28 cellular contexts compared by ENCODE assay signal in genomic region chr4:62661821-62662220, GRCh38.
"Had no signal": no experiment of that assay in that cellular context is flagged by ENCODE, and none has a peak within 500 bp of the region (broad histone marks: within the 10 kb centered on the region; RNA-seq: fewer than 3 reads in every experiment).

No MANE protein-coding gene starts in this region.

- H3K4me1 Mint-ChIP-seq: activated CD4-positive, alpha-beta memory T cell treated with anti-CD3 and anti-CD28 coated beads, Interleukin-2, amount 10 ng/mL, durations not matched to agents 7 days and 5 days; activated CD4-positive, alpha-beta T cell treated with anti-CD3 and anti-CD28 coated beads, Interleukin-2, amount 10 ng/mL, durations not matched to agents 7 days and 5 days; activated naive CD4-positive, alpha-beta T cell treated with anti-CD3 and anti-CD28 coated beads, Interleukin-2, amount 10 ng/mL, durations not matched to agents 7 days and 5 days; activated naive CD8-positive, alpha-beta T cell treated with anti-CD3 and anti-CD28 coated beads, Interleukin-2, amount 10 ng/mL, durations not matched to agents 7 days and 5 days; brain; T-helper 17 cell had no signal

- H3K9me3 ChIP-seq: ascending aorta, colonic mucosa had no signal

- H3K36me3 ChIP-seq: ascending aorta, breast epithelium, cardiac muscle cell, colonic mucosa had no signal

- H3K27me3 Mint-ChIP-seq: activated CD4-positive, alpha-beta memory T cell treated with anti-CD3 and anti-CD28 coated beads, Interleukin-2, amount 10 ng/mL, durations not matched to agents 7 days and 5 days; activated CD4-positive, alpha-beta T cell treated with anti-CD3 and anti-CD28 coated beads, Interleukin-2, amount 10 ng/mL, durations not matched to agents 7 days and 5 days; activated naive CD4-positive, alpha-beta T cell treated with anti-CD3 and anti-CD28 coated beads, Interleukin-2, amount 10 ng/mL, durations not matched to agents 7 days and 5 days; activated naive CD8-positive, alpha-beta T cell treated with anti-CD3 and anti-CD28 coated beads, Interleukin-2, amount 10 ng/mL, durations not matched to agents 7 days and 5 days; activated T-cell treated with anti-CD3 and anti-CD28 coated beads, Interleukin-2, amount 50 U/mL, for 24 hours; T-helper 17 cell had no signal

- ATAC-seq: activated naive CD4-positive, alpha-beta T cell treated with anti-CD3 and anti-CD28 coated beads, Interleukin-2, amount 50 U/mL, for 72 hours; activated T-cell treated with anti-CD3 and anti-CD28 coated beads, Interleukin-2, amount 50 U/mL, for 72 hours; esophagus mucosa; T-helper 17 cell had no signal

- H3K4me3 ChIP-seq: ascending aorta, breast epithelium, cardiac muscle cell, colonic mucosa had no signal

- H3K36me3 Mint-ChIP-seq: activated naive CD4-positive, alpha-beta T cell treated with anti-CD3 and anti-CD28 coated beads, Interleukin-2, amount 10 ng/mL, durations not matched to agents 7 days and 5 days; activated naive CD4-positive, alpha-beta T cell treated with anti-CD3 and anti-CD28 coated beads, Interleukin-2, amount 50 U/mL, for 72 hours; activated naive CD8-positive, alpha-beta T cell treated with anti-CD3 and anti-CD28 coated beads, Interleukin-2, amount 10 ng/mL, durations not matched to agents 7 days and 5 days; brain had no signal

- DNase-seq: activated CD4-positive, alpha-beta memory T cell treated with anti-CD3 and anti-CD28 coated beads, Interleukin-2, amount 10 ng/mL, durations not matched to agents 7 days and 5 days; activated CD4-positive, alpha-beta T cell treated with anti-CD3 and anti-CD28 coated beads for 1 hour; activated CD4-positive, alpha-beta T cell treated with anti-CD3 and anti-CD28 coated beads for 4 hours; activated CD4-positive, alpha-beta T cell treated with anti-CD3 and anti-CD28 coated beads, Interleukin-2, amount 10 ng/mL, durations not matched to agents 7 days and 5 days; activated CD4-positive, alpha-beta T cell treated with anti-CD3 and anti-CD28 coated beads, Interleukin-2, amount 50 U/mL, for 4 hours; activated CD8-positive, alpha-beta memory T cell treated with anti-CD3 and anti-CD28 coated beads, Interleukin-2, amount 50 U/mL, for 48 hours; activated gamma-delta T cell; activated naive CD4-positive, alpha-beta T cell; activated naive CD4-positive, alpha-beta T cell treated with anti-CD3 and anti-CD28 coated beads, Interleukin-2, amount 10 ng/mL, durations not matched to agents 7 days and 5 days; activated naive CD8-positive, alpha-beta T cell treated with anti-CD3 and anti-CD28 coated beads, Interleukin-2, amount 10 ng/mL, durations not matched to agents 7 days and 5 days; activated T-cell treated with anti-CD3 and anti-CD28 coated beads for 4 hours; activated T-cell treated with anti-CD3 and anti-CD28 coated beads, Interleukin-2, amount 50 U/mL, for 24 hours; activated T-cell treated with anti-CD3 and anti-CD28 coated beads, Interleukin-2, amount 50 U/mL, for 72 hours; central memory CD4-positive, alpha-beta T cell; cerebellar nuclear complex; colonic mucosa; effector CD8-positive, alpha-beta T cell; foreskin fibroblast; head of caudate nucleus; T-helper 17 cell; T1000 had no signal

- H3K27me3 ChIP-seq: ascending aorta, breast epithelium, cardiac muscle cell, colonic mucosa had no signal

- H3K4me1 ChIP-seq: ascending aorta, breast epithelium, colonic mucosa had no signal

- H3K27ac Mint-ChIP-seq: activated CD4-positive, alpha-beta memory T cell treated with anti-CD3 and anti-CD28 coated beads, Interleukin-2, amount 10 ng/mL, durations not matched to agents 7 days and 5 days; activated CD4-positive, alpha-beta T cell treated with anti-CD3 and anti-CD28 coated beads, Interleukin-2, amount 10 ng/mL, durations not matched to agents 7 days and 5 days; activated naive CD4-positive, alpha-beta T cell treated with anti-CD3 and anti-CD28 coated beads, Interleukin-2, amount 10 ng/mL, durations not matched to agents 7 days and 5 days; activated naive CD4-positive, alpha-beta T cell treated with anti-CD3 and anti-CD28 coated beads, Interleukin-2, amount 50 U/mL, for 72 hours; activated naive CD8-positive, alpha-beta T cell treated with anti-CD3 and anti-CD28 coated beads, Interleukin-2, amount 10 ng/mL, durations not matched to agents 7 days and 5 days; activated T-cell treated with anti-CD3 and anti-CD28 coated beads, Interleukin-2, amount 50 U/mL, for 24 hours; activated T-cell treated with anti-CD3 and anti-CD28 coated beads, Interleukin-2, amount 50 U/mL, for 72 hours; brain; T-helper 17 cell; T-helper 2 cell treated with Interferon-gamma antibody and Interleukin-4, amounts not matched to agents 5 μg/mL and 100 μg/mL, for 36 hours had no signal

- H3K27ac ChIP-seq: ascending aorta, breast epithelium, cardiac muscle cell, colonic mucosa had no signal

- H3K4me3 Mint-ChIP-seq: activated CD4-positive, alpha-beta memory T cell treated with anti-CD3 and anti-CD28 coated beads, Interleukin-2, amount 10 ng/mL, durations not matched to agents 7 days and 5 days; activated CD4-positive, alpha-beta T cell treated with anti-CD3 and anti-CD28 coated beads, Interleukin-2, amount 10 ng/mL, durations not matched to agents 7 days and 5 days; activated naive CD4-positive, alpha-beta T cell treated with anti-CD3 and anti-CD28 coated beads, Interleukin-2, amount 10 ng/mL, durations not matched to agents 7 days and 5 days; activated naive CD8-positive, alpha-beta T cell treated with anti-CD3 and anti-CD28 coated beads, Interleukin-2, amount 10 ng/mL, durations not matched to agents 7 days and 5 days; activated T-cell treated with anti-CD3 and anti-CD28 coated beads, Interleukin-2, amount 50 U/mL, for 24 hours; activated T-cell treated with anti-CD3 and anti-CD28 coated beads, Interleukin-2, amount 50 U/mL, for 72 hours; brain; T-helper 17 cell; T-helper 2 cell treated with Interferon-gamma antibody and Interleukin-4, amounts not matched to agents 5 μg/mL and 100 μg/mL, for 36 hours had no signal

- H3K9me3 Mint-ChIP-seq: activated CD4-positive, alpha-beta T cell treated with anti-CD3 and anti-CD28 coated beads, Interleukin-2, amount 10 ng/mL, durations not matched to agents 7 days and 5 days; activated naive CD8-positive, alpha-beta T cell treated with anti-CD3 and anti-CD28 coated beads, Interleukin-2, amount 10 ng/mL, durations not matched to agents 7 days and 5 days had no signal
